ENCODE assay signal across 9 cellular contexts in genomic region chr12:48988030-48988649, GRCh38. TPM values are rescaled to one million over a fixed set of nuclear protein-coding genes. Genes with fewer than 3 reads are reported as not detected.
DNase-seq lines count a peak whose midpoint lies in the region; ATAC-seq and TF ChIP-seq lines count a peak whose summit lies in the region.
"Had no signal": no experiment of that assay in that cellular context is flagged by ENCODE, and none has a peak within 500 bp of the region (broad histone marks: within the 10 kb centered on the region; RNA-seq: fewer than 3 reads in every experiment).

No MANE protein-coding gene starts in this region.

- no peak for TF ChIP-seq POLR2A in HCT116 (IDR thresholded peaks at IDR 0.05; ENCODE audit: borderline replicate concordance, extremely low read depth, insufficient read depth, insufficient read length)

- no peaks in the 10 kb centered on the region for H3K9me3 Mint-ChIP-seq in CD4-positive, alpha-beta memory T cell

- intact Hi-C loops in CD4-positive, alpha-beta memory T cell (cut with micrococcal nuclease) = loop anchor here (1.0 to 2.0 kb wide), 6 partner anchors 8 to 135 kb away; partner anchors contain the start of gene FKBP11
- intact Hi-C loops in HCT116 (cut with micrococcal nuclease) (no loop called here), head of caudate nucleus (cut with DNase I) (no loop called here), psoas muscle (cut with DNase I) (loop anchor here in 1 of 2 donors (5.0 kb wide), 1 partner anchor 131 kb away; no protein-coding TSS in a partner anchor)

- H3K4me1 Mint-ChIP-seq in CD4-positive, alpha-beta memory T cell = peaks cover 10 to 15% (median 11%) of the 10 kb centered on the region in 4 donors

- BruUV-seq in HCT116 (replicated peaks; lab: Mats Ljungman, UMichigan) = no TSS peak

- peak; percentile 58 to 95 (median 95); a peak in 5 of 6 replicates for TF ChIP-seq CTCF in HCT116 (IDR thresholded peaks at IDR 0.05 in 2 of 3, conservative IDR thresholded peaks at IDR 0.05 in 1 of 3; ENCODE audit: borderline replicate concordance in 1 of 3, insufficient read depth in 1 of 3, low read depth in 2 of 3, low read length in 2 of 3)
- peak; percentile 83 for TF ChIP-seq CTCF in psoas muscle (IDR thresholded peaks at IDR 0.05)

- CTCF ChIA-PET in CD4-positive, alpha-beta memory T cell (lab: Charles Lee; ENCODE audit: partially characterized antibody) = interaction anchor here (0.6 to 14.1 kb wide), 50 partner anchors 8 to 1196 kb away, joined by 3 to 244 read pairs (median 5); partner anchors contain the start of genes ARF3, DDN, DDX23 and FKBP11
- CTCF ChIA-PET in HCT116 (lab: Charles Lee) = interaction anchor here (0.6 to 2.4 kb wide), 27 partner anchors 8 to 237 kb away, joined by 3 to 47 read pairs (median 4); partner anchors contain the start of genes ARF3, CACNB3, DDN and DDX23

- ATAC-seq in HCT116 (peak; percentile 92), psoas muscle (peak; percentile 67 to 82 (median 74)), HG03025 (IDR thresholded peaks at IDR 0.05; ENCODE audit: low FRiP score, unreplicated experiment) (no peak)

- H3K4me3 ChIP-seq in CD4-positive, alpha-beta memory T cell (ENCODE audit: low read length in 2 of 2) = no peak overlapping the region
- H3K4me3 ChIP-seq in HCT116 (replicated peaks in 1 of 2; ENCODE audit: low read depth in 1 of 2, low read length in 2 of 2) (no peak overlapping the region), psoas muscle (no peak overlapping the region)

- no peak overlapping the region for H3K9ac ChIP-seq in HCT116 (ENCODE audit: low read length)

- H3K4me3 Mint-ChIP-seq in CD4-positive, alpha-beta memory T cell = peak overlapping the region in 2 of 8 donors; percentile 7 to 35

- peak overlapping the region; percentile 35 for H3K4me2 ChIP-seq in HCT116 (ENCODE audit: low read length)

- DNase-seq in CD4-positive, alpha-beta memory T cell = peak; percentile 64 to 74 (median 67)
- DNase-seq in HCT116 (ENCODE audit: low read depth, low spot score) (no peak), RPMI7951 (ENCODE audit: low read depth) (peak; percentile 41), head of caudate nucleus (peak in 39 of 42 donors; percentile 39 to 90 (median 74)), psoas muscle (peak; percentile 67 to 84), NCI-H1694 (lab: John Stamatoyannopoulos, UW) (no peak)
- DNase-seq in activated naive CD4-positive, alpha-beta T cell treated with Interleukin-2 at 50 U/mL for 16 hours = peak; percentile 78

- RAD21 ChIA-PET in HCT116 (lab: Charles Lee; ENCODE audit: low non-redundant PET in 1 of 2, low total read pairs in 2 of 2, uncharacterized antibody in 2 of 2, unreplicated experiment in 2 of 2) = interaction anchor here (1.0 to 1.6 kb wide), 4 partner anchors 31 to 173 kb away, joined by 3 to 7 read pairs (median 4); partner anchors contain the start of gene ARF3 (in 1 of the 2)

- H2AFZ ChIP-seq in HCT116 (ENCODE audit: low read depth, low read length, poor library complexity, severe bottlenecking) = peak overlapping the region; percentile 39

- H3K27ac Mint-ChIP-seq in CD4-positive, alpha-beta memory T cell = peak overlapping the region in 3 of 7 donors; percentile 21 to 65 (median 45)

- TF ChIP-seq RAD21 in HCT116 (IDR thresholded peaks at IDR 0.05; ENCODE audit: low read depth) = peak; percentile 48

- POLR2A ChIA-PET in CD4-positive, alpha-beta memory T cell (lab: Charles Lee; ENCODE audit: partially characterized antibody) = interaction anchor here (0.5 to 2.4 kb wide), 12 partner anchors 9 to 247 kb away, joined by 3 to 29 read pairs (median 5); partner anchors contain the start of genes ARF3, DDX23, FKBP11 and TUBA1B
- POLR2A ChIA-PET in HCT116 (lab: Charles Lee) = interaction anchor here (0.6 to 1.3 kb wide), 4 partner anchors 10 to 135 kb away, joined by 3 to 5 read pairs (median 3); partner anchors contain the start of gene WNT1

- no peaks in the 10 kb centered on the region for H4K20me1 ChIP-seq in HCT116 (ENCODE audit: insufficient read depth)

- H3K27ac ChIP-seq in CD4-positive, alpha-beta memory T cell (ENCODE audit: low read depth, low read length) = no peak overlapping the region
- H3K27ac ChIP-seq in HCT116 (ENCODE audit: low read depth, low read length) = no peak overlapping the region
- H3K27ac ChIP-seq in psoas muscle = no peak overlapping the region

- H3K9me2 ChIP-seq in HCT116 (ENCODE audit: insufficient read depth) = no peaks in the 10 kb centered on the region

- H3K4me1 ChIP-seq in CD4-positive, alpha-beta memory T cell (ENCODE audit: insufficient read depth, low read length) = peaks cover 6% of the 10 kb centered on the region
- H3K4me1 ChIP-seq in HCT116 (ENCODE audit: control insufficient read depth in 1 of 2, insufficient read depth in 2 of 2, low read length in 2 of 2) (peaks cover 0 to 14% of the 10 kb centered on the region in 2 experiments; a peak in 3 of 4 replicates), psoas muscle (peaks cover 6% of the 10 kb centered on the region)

- H3K27me3 Mint-ChIP-seq in CD4-positive, alpha-beta memory T cell = peaks cover 21 to 22% of the 10 kb centered on the region in 2 donors

- H3K36me3 ChIP-seq in CD4-positive, alpha-beta memory T cell (ENCODE audit: insufficient read depth, low read length) = no peaks in the 10 kb centered on the region
- H3K36me3 ChIP-seq in HCT116 (ENCODE audit: control insufficient read depth in 1 of 2, insufficient read depth in 2 of 2, low read length in 2 of 2) (no peaks in the 10 kb centered on the region), psoas muscle (ENCODE audit: insufficient read depth in 1 of 2, low read depth in 1 of 2) (no peaks in the 10 kb centered on the region)

- peaks cover 4% of the 10 kb centered on the region for H3K27me3 ChIP-seq in CD4-positive, alpha-beta memory T cell (ENCODE audit: insufficient read depth, low read length)
- H3K27me3 ChIP-seq in HCT116 (ENCODE audit: insufficient read depth, low read length) (0 out of 2 replicates have a peak, but pooled peaks cover 5% of the 10 kb centered on the region), psoas muscle (ENCODE audit: insufficient read depth in 3 of 3, low read length in 2 of 3) (peaks cover 0 to 32% (median 0%) of the 10 kb centered on the region in 3 donors)

- H3K36me3 Mint-ChIP-seq in CD4-positive, alpha-beta memory T cell = no peaks in the 10 kb centered on the region

- WGBS in psoas muscle, 3 donors = 24 to 26% (median 24%) methylated on average over 16 of the region's 16 CpGs

- H3K79me2 ChIP-seq in HCT116 (ENCODE audit: insufficient read depth, low read length) = no peaks in the 10 kb centered on the region

- no peaks in the 10 kb centered on the region for H3K9me3 ChIP-seq in CD4-positive, alpha-beta memory T cell (ENCODE audit: control insufficient read depth in 1 of 2, low read length in 2 of 2)
- H3K9me3 ChIP-seq in HCT116 (ENCODE audit: control insufficient read depth in 1 of 2, insufficient read depth in 1 of 2, low read depth in 1 of 2, low read length in 2 of 2) = no peaks in the 10 kb centered on the region
- H3K9me3 ChIP-seq in psoas muscle = no peaks in the 10 kb centered on the region

TF ChIP-seq in HCT116, 20 proteins besides CTCF, POLR2A, EP300 and RAD21 (continues in another document):
- no peak for TF ChIP-seq ZBTB33 (IDR thresholded peaks at IDR 0.05; ENCODE audit: extremely low read depth, insufficient replicate concordance, low read length)
- no peak for TF ChIP-seq SIN3A (IDR thresholded peaks at IDR 0.05; ENCODE audit: low read depth)

RNA-seq across cellular contexts. Expression of gene WNT1, which starts 10.0 kb away (rescaled TPM):
- 1 to 10 TPM; 1.8 to 2.8 TPM for total RNA-seq in CD4-positive, alpha-beta memory T cell
- polyA plus RNA-seq in CD4-positive, alpha-beta memory T cell = 1 to 10 TPM in 1 of 2 donors, under 1 TPM in 1; 0.55 to 1.1 TPM
- total RNA-seq in HCT116 (2021; ENCODE audit: unreplicated experiment) (not detected), psoas muscle (not detected)
- polyA plus RNA-seq in HCT116 (2012) = not detected in 2 replicates
- total RNA-seq in RPMI7951 (2014; rRNA removed; shearing (Covaris generic)) = not detected in 2 replicates
- not detected for polyA plus RNA-seq in psoas muscle
- total RNA-seq: pulmonary artery endothelial cell had no signal

RNA-seq across cellular contexts. Expression of gene DDN, which starts 11.0 kb away (rescaled TPM):
- not detected for total RNA-seq in CD4-positive, alpha-beta memory T cell
- polyA plus RNA-seq in CD4-positive, alpha-beta memory T cell = not detected
- total RNA-seq in HCT116 (2021; ENCODE audit: unreplicated experiment) = 8.1 TPM
- 1.7 and 2.8 TPM in 2 replicates for polyA plus RNA-seq in HCT116 (2012)
- total RNA-seq in RPMI7951 (2014; rRNA removed; shearing (Covaris generic)) = not detected in 2 replicates
- total RNA-seq in psoas muscle = 100 to 1,000 TPM in 2 of 4 donors, 10 to 100 TPM in 2; 11.2 to 485 (median 123) TPM
- 100 to 1,000 TPM in 1 of 3 donors, 10 to 100 TPM in 2; 43.0 to 126 (median 72.6) TPM for polyA plus RNA-seq in psoas muscle

RNA-seq across cellular contexts. Expression of gene WNT10B, which starts 16.6 kb away (rescaled TPM):
- 10 to 100 TPM; 12.9 to 13.0 TPM for total RNA-seq in CD4-positive, alpha-beta memory T cell
- polyA plus RNA-seq in CD4-positive, alpha-beta memory T cell = under 1 TPM; 0.56 to 0.72 TPM
- total RNA-seq in HCT116 (2021; ENCODE audit: unreplicated experiment) (9.8 TPM), psoas muscle (under 1 TPM in 2 of 4 donors, not detected in 2; 0.26 to 0.53 TPM)
- polyA plus RNA-seq in HCT116 (2012) = 5.6 TPM in 2 replicates
- 0.29 TPM in 1 of 2 replicates, not detected in the other for total RNA-seq in RPMI7951 (2014; rRNA removed; shearing (Covaris generic))
- under 1 TPM in 2 of 3 donors, not detected in 1; 0.13 to 0.14 TPM for polyA plus RNA-seq in psoas muscle

RNA-seq across cellular contexts. Expression of gene PRKAG1, which starts 30.4 kb away (rescaled TPM):
- 10 to 100 TPM; 48.9 to 53.7 TPM for total RNA-seq in CD4-positive, alpha-beta memory T cell
- polyA plus RNA-seq in CD4-positive, alpha-beta memory T cell = 10 to 100 TPM; 47.8 to 50.3 TPM
- total RNA-seq in HCT116 (2021; ENCODE audit: unreplicated experiment) (64.6 TPM), psoas muscle (10 to 100 TPM; 49.5 to 91.6 (median 70.6) TPM)
- polyA plus RNA-seq in HCT116 (2012) = 55.8 and 63.1 TPM in 2 replicates
- total RNA-seq in RPMI7951 (2014; rRNA removed; shearing (Covaris generic)) = 81.3 and 89.6 TPM in 2 replicates
- polyA plus RNA-seq in psoas muscle = 100 to 1,000 TPM in 1 of 3 donors, 10 to 100 TPM in 2; 67.5 to 105 (median 86.5) TPM

RNA-seq across cellular contexts. Expression of gene ARF3, which starts 30.9 kb away (rescaled TPM):
- 10 to 100 TPM; 69.8 to 77.5 TPM for total RNA-seq in CD4-positive, alpha-beta memory T cell
- 10 to 100 TPM; 22.6 to 31.2 TPM for polyA plus RNA-seq in CD4-positive, alpha-beta memory T cell
- total RNA-seq in HCT116 (2021; ENCODE audit: unreplicated experiment) (166 TPM), psoas muscle (10 to 100 TPM; 17.4 to 27.0 (median 22.3) TPM)
- 126 and 150 TPM in 2 replicates for polyA plus RNA-seq in HCT116 (2012)
- total RNA-seq in RPMI7951 (2014; rRNA removed; shearing (Covaris generic)) = 47.8 and 57.1 TPM in 2 replicates
- 10 to 100 TPM in 2 of 3 donors, 1 to 10 TPM in 1; 7.4 to 18.1 (median 13.2) TPM for polyA plus RNA-seq in psoas muscle

Comparison
In these comparisons a context has a peak if more than half of its experiments do, and no peak if none do; other contexts are left out.
1. DNase-seq: peak in CD4-positive, alpha-beta memory T cell (5 of 5), RPMI7951 (single experiment), activated naive CD4-positive, alpha-beta T cell treated with Interleukin-2 at 50 U/mL for 16 hours (single experiment), head of caudate nucleus (39 of 42) and psoas muscle (2 of 2); none in HCT116 (single experiment) and NCI-H1694 (single experiment).